ENCODE assay signal across 8 cellular contexts in genomic region chr3:136196064-136196400, GRCh38. TPM values are rescaled to one million over a fixed set of nuclear protein-coding genes. Genes with fewer than 3 reads are reported as not detected.
DNase-seq lines count a peak whose midpoint lies in the region; ATAC-seq and TF ChIP-seq lines count a peak whose summit lies in the region.

Gene MSL2, minus strand, starts transcription at chr3:136196335. Its CDS starts 1,222 bp downstream, at chr3:136195113.

- ATAC-seq in GM19023 (IDR thresholded peaks at IDR 0.05; ENCODE audit: unreplicated experiment) (peak; percentile 36), GM21786 (IDR thresholded peaks at IDR 0.05; ENCODE audit: unreplicated experiment) (no peak)

- H3K9me3 Mint-ChIP-seq in dendritic cell treated with granulocyte-macrophage colony-stimulating factor and Interleukin-4, amounts not matched to agents 40 ng/mL and 50 ng/mL, for 4 days, result no peaks in the 10 kb centered on the region
- H3K9me3 Mint-ChIP-seq in mesothelial cell of epicardium, result peaks cover 6% of the 10 kb centered on the region

- in situ Hi-C loops in KBM-7 (cut with MboI; ENCODE audit: low pct_unique_long_range_greater_than_20kb, low sequenced_read_pairs), result no loop called here

- peak in 1 of 2 donors; percentile 82 for TF ChIP-seq POLR2A in vagina (IDR thresholded peaks at IDR 0.05)

- intact Hi-C loops in dendritic cell treated with granulocyte-macrophage colony-stimulating factor and Interleukin-4, amounts not matched to agents 40 ng/mL and 50 ng/mL, for 4 days (cut with micrococcal nuclease), result loop anchor here (1.0 to 10.0 kb wide), 7 partner anchors 54 to 1989 kb away; partner anchors contain the start of genes ARMC8, NCK1, PCCB and PPP2R3A
- intact Hi-C loops in vagina (cut with DNase I), result loop anchor here (2.0 to 10.0 kb wide), 2 partner anchors 231 to 557 kb away; partner anchors contain the start of genes PPP2R3A and STAG1

- H3K4me3 Mint-ChIP-seq in dendritic cell treated with granulocyte-macrophage colony-stimulating factor and Interleukin-4, amounts not matched to agents 40 ng/mL and 50 ng/mL, for 4 days, result peak within 1 kb of the TSS; percentile 91
- H3K4me3 Mint-ChIP-seq in mesothelial cell of epicardium, result peak within 1 kb of the TSS; percentile 93

- DNase-seq in M059J (ENCODE audit: low read depth), result peak; percentile 74
- no peak for DNase-seq in mesothelial cell of epicardium (ENCODE audit: low spot score in 2 of 2, unreplicated experiment in 2 of 2)
- no peak for DNase-seq in vagina (ENCODE audit: extremely low spot score in 2 of 2)
- no peak for DNase-seq in AML-193 (lab: John Stamatoyannopoulos, UW)
- DNase-seq in KBM-7, result no peak

- H3K36me3 Mint-ChIP-seq in dendritic cell treated with granulocyte-macrophage colony-stimulating factor and Interleukin-4, amounts not matched to agents 40 ng/mL and 50 ng/mL, for 4 days (ENCODE audit: low read depth), result peaks cover 52% of the 10 kb centered on the region
- H3K36me3 Mint-ChIP-seq in mesothelial cell of epicardium, result peaks cover 3% of the 10 kb centered on the region

- H3K4me3 ChIP-seq in vagina, result peak within 1 kb of the TSS; percentile 89 to 94

- H3K27me3 Mint-ChIP-seq in dendritic cell treated with granulocyte-macrophage colony-stimulating factor and Interleukin-4, amounts not matched to agents 40 ng/mL and 50 ng/mL, for 4 days, result no peaks in the 10 kb centered on the region
- H3K27me3 Mint-ChIP-seq in mesothelial cell of epicardium (ENCODE audit: low read depth), result peaks cover 2% of the 10 kb centered on the region

- peak within 1 kb of the TSS; percentile 94 for H3K27ac Mint-ChIP-seq in dendritic cell treated with granulocyte-macrophage colony-stimulating factor and Interleukin-4, amounts not matched to agents 40 ng/mL and 50 ng/mL, for 4 days
- H3K27ac Mint-ChIP-seq in mesothelial cell of epicardium, result peak within 1 kb of the TSS; percentile 99

- TF ChIP-seq CTCF in mesothelial cell of epicardium (IDR thresholded peaks at IDR 0.05; ENCODE audit: unreplicated experiment) (no peak), vagina (IDR thresholded peaks at IDR 0.05) (peak in 1 of 3 experiments; percentile 11)

- H3K4me1 Mint-ChIP-seq in dendritic cell treated with granulocyte-macrophage colony-stimulating factor and Interleukin-4, amounts not matched to agents 40 ng/mL and 50 ng/mL, for 4 days (ENCODE audit: low read depth), result peaks cover 41% of the 10 kb centered on the region
- H3K4me1 Mint-ChIP-seq in mesothelial cell of epicardium, result peaks cover 44% of the 10 kb centered on the region

- no peaks in the 10 kb centered on the region for H3K36me3 ChIP-seq in vagina

- no peaks in the 10 kb centered on the region for H3K9me3 ChIP-seq in vagina

- H3K4me1 ChIP-seq in vagina, result peaks cover 35% of the 10 kb centered on the region

- H3K27me3 ChIP-seq in vagina, result no peaks in the 10 kb centered on the region

- H3K27ac ChIP-seq in vagina, result peak within 1 kb of the TSS; percentile 100

RNA-seq across cellular contexts. Expression of gene MSL2, which starts in this region (rescaled TPM):
- total RNA-seq in M059J (2014; rRNA removed; shearing (Covaris generic)), result 17.5 and 19.2 TPM in 2 replicates
- total RNA-seq in mesothelial cell of epicardium, result 43.2 to 44.5 TPM (median 43.5 TPM) in 3 replicates
- total RNA-seq in vagina, result 18.7 TPM
